1 cellular context compared by ENCODE assay signal in the genomic region with DNA sequence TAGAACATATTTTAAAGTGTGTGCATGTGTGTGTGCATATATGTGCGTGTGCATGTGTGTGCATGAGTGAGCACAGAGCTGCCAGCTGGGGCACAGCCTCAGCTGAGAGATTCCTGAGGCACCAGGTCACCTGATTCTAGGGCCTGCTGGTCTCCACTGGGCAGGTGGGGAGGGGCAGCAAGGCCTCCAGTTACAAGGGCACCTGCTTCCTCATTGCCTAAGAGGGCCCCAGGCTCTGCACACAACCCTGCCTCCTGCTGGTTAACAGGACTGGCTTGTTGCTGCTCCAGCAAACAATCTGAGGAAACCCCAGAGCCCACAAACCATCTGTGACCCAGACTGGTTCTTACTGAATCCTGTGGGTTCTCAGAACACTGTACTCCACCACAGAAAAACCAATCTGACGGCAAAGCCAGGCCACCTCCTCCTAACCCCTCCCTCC.
TF ChIP-seq lines count a peak whose summit lies in the region.

No MANE protein-coding gene starts in this region.

TF ChIP-seq in HepG2, 621 proteins besides CTCF, POLR2A, EP300 and RAD21 (continued from another document):
- TF ChIP-seq, protein P1, sequence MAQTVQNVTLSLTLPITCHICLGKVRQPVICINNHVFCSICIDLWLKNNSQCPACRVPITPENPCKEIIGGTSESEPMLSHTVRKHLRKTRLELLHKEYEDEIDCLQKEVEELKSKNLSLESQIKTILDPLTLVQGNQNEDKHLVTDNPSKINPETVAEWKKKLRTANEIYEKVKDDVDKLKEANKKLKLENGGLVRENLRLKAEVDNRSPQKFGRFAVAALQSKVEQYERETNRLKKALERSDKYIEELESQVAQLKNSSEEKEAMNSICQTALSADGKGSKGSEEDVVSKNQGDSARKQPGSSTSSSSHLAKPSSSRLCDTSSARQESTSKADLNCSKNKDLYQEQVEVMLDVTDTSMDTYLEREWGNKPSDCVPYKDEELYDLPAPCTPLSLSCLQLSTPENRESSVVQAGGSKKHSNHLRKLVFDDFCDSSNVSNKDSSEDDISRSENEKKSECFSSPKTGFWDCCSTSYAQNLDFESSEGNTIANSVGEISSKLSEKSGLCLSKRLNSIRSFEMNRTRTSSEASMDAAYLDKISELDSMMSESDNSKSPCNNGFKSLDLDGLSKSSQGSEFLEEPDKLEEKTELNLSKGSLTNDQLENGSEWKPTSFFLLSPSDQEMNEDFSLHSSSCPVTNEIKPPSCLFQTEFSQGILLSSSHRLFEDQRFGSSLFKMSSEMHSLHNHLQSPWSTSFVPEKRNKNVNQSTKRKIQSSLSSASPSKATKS (CRISPR knock-in tag; IDR thresholded peaks at IDR 0.05) = no peak
- TF ChIP-seq GTF2F1 (IDR thresholded peaks at IDR 0.05; ENCODE audit: low read length) (no peak), ELF1 (CRISPR knock-in tag; IDR thresholded peaks at IDR 0.05) (peak; percentile 67), KLF13 (CRISPR knock-in tag; IDR thresholded peaks at IDR 0.05) (no peak), STAG1 (CRISPR knock-in tag; IDR thresholded peaks at IDR 0.05) (no peak; the same call in 1 of the 2 replicates), ZSCAN22 (CRISPR knock-in tag; IDR thresholded peaks at IDR 0.05) (no peak), CEBPG (CRISPR knock-in tag; IDR thresholded peaks at IDR 0.05) (peak; percentile 83), ZNF703 (CRISPR knock-in tag; IDR thresholded peaks at IDR 0.05; ENCODE audit: borderline replicate concordance) (no peak), ZNF232 (CRISPR knock-in tag; IDR thresholded peaks at IDR 0.05; ENCODE audit: borderline replicate concordance) (no peak), ZNF501 (CRISPR knock-in tag; IDR thresholded peaks at IDR 0.05) (no peak), FLYWCH1 (CRISPR knock-in tag; IDR thresholded peaks at IDR 0.05) (no peak), HNRNPL (IDR thresholded peaks at IDR 0.05; ENCODE audit: low read depth, low read length) (no peak), ELF3 (CRISPR knock-in tag; IDR thresholded peaks at IDR 0.05) (peak; percentile 81), MIER3 (CRISPR knock-in tag; IDR thresholded peaks at IDR 0.05; ENCODE audit: borderline replicate concordance) (no peak), SMARCC2 (IDR thresholded peaks at IDR 0.05) (no peak), DR1 (CRISPR knock-in tag; IDR thresholded peaks at IDR 0.05) (no peak), ZBTB42 (CRISPR knock-in tag; IDR thresholded peaks at IDR 0.05) (no peak), SMAD9 (CRISPR knock-in tag; IDR thresholded peaks at IDR 0.05) (no peak), RBFOX2 (IDR thresholded peaks at IDR 0.05; ENCODE audit: low read depth, low read length) (no peak), DPF2 (CRISPR knock-in tag; IDR thresholded peaks at IDR 0.05; ENCODE audit: borderline replicate concordance, low read depth) (no peak), ZNF772 (CRISPR knock-in tag; IDR thresholded peaks at IDR 0.05) (no peak), DMAP1 (CRISPR knock-in tag; IDR thresholded peaks at IDR 0.05) (no peak), ZNF644 (CRISPR knock-in tag; IDR thresholded peaks at IDR 0.05; ENCODE audit: low read depth) (peak; percentile 44; the same call in 1 of the 2 replicates), TOPORS (CRISPR knock-in tag; IDR thresholded peaks at IDR 0.05) (no peak), XRCC5 (optimal IDR thresholded peaks at IDR 0.05; ENCODE audit: low read length) (peak; percentile 40), HCFC1 (IDR thresholded peaks at IDR 0.05; ENCODE audit: low read depth, low read length) (no peak), AKAP8 (CRISPR knock-in tag; IDR thresholded peaks at IDR 0.05) (no peak), ZNF660 (CRISPR knock-in tag; IDR thresholded peaks at IDR 0.05; ENCODE audit: borderline replicate concordance, low read depth) (no peak), SIN3B (IDR thresholded peaks at IDR 0.05; ENCODE audit: low read length) (no peak), MED8 (CRISPR knock-in tag; IDR thresholded peaks at IDR 0.05; ENCODE audit: insufficient replicate concordance) (no peak), ATF7 (IDR thresholded peaks at IDR 0.05) (no peak), ATF7 (CRISPR knock-in tag; IDR thresholded peaks at IDR 0.05) (no peak), AHR (CRISPR knock-in tag; IDR thresholded peaks at IDR 0.05) (no peak), MBD4 (IDR thresholded peaks at IDR 0.05; ENCODE audit: borderline replicate concordance, low read length) (no peak), CHCHD3 (CRISPR knock-in tag; IDR thresholded peaks at IDR 0.05) (no peak), TBL1XR1 (IDR thresholded peaks at IDR 0.05; ENCODE audit: borderline replicate concordance, low read length, partially characterized antibody) (no peak), EEA1 (CRISPR knock-in tag; IDR thresholded peaks at IDR 0.05; ENCODE audit: borderline replicate concordance) (no peak)
- TF ChIP-seq, protein P2, sequence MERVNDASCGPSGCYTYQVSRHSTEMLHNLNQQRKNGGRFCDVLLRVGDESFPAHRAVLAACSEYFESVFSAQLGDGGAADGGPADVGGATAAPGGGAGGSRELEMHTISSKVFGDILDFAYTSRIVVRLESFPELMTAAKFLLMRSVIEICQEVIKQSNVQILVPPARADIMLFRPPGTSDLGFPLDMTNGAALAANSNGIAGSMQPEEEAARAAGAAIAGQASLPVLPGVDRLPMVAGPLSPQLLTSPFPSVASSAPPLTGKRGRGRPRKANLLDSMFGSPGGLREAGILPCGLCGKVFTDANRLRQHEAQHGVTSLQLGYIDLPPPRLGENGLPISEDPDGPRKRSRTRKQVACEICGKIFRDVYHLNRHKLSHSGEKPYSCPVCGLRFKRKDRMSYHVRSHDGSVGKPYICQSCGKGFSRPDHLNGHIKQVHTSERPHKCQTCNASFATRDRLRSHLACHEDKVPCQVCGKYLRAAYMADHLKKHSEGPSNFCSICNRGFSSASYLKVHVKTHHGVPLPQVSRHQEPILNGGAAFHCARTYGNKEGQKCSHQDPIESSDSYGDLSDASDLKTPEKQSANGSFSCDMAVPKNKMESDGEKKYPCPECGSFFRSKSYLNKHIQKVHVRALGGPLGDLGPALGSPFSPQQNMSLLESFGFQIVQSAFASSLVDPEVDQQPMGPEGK (CRISPR knock-in tag; IDR thresholded peaks at IDR 0.05) = peak; percentile 78
- TF ChIP-seq, protein P3, sequence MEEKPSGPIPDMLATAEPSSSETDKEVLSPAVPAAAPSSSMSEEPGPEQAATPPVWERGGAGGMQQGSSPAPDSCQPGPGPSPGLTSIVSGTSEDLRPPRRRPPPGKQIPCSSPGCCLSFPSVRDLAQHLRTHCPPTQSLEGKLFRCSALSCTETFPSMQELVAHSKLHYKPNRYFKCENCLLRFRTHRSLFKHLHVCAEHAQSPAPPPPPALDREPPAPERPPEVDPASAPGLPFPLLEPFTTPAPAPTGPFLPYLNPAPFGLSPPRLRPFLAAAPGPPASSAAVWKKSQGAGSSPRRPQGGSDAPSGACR (CRISPR knock-in tag; IDR thresholded peaks at IDR 0.05) = no peak
- TF ChIP-seq, protein P4, sequence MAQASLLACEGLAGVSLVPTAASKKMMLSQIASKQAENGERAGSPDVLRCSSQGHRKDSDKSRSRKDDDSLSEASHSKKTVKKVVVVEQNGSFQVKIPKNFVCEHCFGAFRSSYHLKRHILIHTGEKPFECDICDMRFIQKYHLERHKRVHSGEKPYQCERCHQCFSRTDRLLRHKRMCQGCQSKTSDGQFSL (CRISPR knock-in tag; IDR thresholded peaks at IDR 0.05) = no peak
- TF ChIP-seq, protein P5, sequence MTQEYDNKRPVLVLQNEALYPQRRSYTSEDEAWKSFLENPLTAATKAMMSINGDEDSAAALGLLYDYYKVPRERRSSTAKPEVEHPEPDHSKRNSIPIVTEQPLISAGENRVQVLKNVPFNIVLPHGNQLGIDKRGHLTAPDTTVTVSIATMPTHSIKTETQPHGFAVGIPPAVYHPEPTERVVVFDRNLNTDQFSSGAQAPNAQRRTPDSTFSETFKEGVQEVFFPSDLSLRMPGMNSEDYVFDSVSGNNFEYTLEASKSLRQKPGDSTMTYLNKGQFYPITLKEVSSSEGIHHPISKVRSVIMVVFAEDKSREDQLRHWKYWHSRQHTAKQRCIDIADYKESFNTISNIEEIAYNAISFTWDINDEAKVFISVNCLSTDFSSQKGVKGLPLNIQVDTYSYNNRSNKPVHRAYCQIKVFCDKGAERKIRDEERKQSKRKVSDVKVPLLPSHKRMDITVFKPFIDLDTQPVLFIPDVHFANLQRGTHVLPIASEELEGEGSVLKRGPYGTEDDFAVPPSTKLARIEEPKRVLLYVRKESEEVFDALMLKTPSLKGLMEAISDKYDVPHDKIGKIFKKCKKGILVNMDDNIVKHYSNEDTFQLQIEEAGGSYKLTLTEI (CRISPR knock-in tag; conservative IDR thresholded peaks at IDR 0.05) = no peak
- TF ChIP-seq, protein P6, sequence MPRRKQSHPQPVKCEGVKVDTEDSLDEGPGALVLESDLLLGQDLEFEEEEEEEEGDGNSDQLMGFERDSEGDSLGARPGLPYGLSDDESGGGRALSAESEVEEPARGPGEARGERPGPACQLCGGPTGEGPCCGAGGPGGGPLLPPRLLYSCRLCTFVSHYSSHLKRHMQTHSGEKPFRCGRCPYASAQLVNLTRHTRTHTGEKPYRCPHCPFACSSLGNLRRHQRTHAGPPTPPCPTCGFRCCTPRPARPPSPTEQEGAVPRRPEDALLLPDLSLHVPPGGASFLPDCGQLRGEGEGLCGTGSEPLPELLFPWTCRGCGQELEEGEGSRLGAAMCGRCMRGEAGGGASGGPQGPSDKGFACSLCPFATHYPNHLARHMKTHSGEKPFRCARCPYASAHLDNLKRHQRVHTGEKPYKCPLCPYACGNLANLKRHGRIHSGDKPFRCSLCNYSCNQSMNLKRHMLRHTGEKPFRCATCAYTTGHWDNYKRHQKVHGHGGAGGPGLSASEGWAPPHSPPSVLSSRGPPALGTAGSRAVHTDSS (CRISPR knock-in tag; conservative IDR thresholded peaks at IDR 0.05) = no peak
- TF ChIP-seq, protein P7, sequence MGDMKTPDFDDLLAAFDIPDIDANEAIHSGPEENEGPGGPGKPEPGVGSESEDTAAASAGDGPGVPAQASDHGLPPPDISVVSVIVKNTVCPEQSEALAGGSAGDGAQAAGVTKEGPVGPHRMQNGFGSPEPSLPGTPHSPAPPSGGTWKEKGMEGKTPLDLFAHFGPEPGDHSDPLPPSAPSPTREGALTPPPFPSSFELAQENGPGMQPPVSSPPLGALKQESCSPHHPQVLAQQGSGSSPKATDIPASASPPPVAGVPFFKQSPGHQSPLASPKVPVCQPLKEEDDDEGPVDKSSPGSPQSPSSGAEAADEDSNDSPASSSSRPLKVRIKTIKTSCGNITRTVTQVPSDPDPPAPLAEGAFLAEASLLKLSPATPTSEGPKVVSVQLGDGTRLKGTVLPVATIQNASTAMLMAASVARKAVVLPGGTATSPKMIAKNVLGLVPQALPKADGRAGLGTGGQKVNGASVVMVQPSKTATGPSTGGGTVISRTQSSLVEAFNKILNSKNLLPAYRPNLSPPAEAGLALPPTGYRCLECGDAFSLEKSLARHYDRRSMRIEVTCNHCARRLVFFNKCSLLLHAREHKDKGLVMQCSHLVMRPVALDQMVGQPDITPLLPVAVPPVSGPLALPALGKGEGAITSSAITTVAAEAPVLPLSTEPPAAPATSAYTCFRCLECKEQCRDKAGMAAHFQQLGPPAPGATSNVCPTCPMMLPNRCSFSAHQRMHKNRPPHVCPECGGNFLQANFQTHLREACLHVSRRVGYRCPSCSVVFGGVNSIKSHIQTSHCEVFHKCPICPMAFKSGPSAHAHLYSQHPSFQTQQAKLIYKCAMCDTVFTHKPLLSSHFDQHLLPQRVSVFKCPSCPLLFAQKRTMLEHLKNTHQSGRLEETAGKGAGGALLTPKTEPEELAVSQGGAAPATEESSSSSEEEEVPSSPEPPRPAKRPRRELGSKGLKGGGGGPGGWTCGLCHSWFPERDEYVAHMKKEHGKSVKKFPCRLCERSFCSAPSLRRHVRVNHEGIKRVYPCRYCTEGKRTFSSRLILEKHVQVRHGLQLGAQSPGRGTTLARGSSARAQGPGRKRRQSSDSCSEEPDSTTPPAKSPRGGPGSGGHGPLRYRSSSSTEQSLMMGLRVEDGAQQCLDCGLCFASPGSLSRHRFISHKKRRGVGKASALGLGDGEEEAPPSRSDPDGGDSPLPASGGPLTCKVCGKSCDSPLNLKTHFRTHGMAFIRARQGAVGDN (CRISPR knock-in tag; IDR thresholded peaks at IDR 0.05) = peak; percentile 35
- TF ChIP-seq, protein P8, sequence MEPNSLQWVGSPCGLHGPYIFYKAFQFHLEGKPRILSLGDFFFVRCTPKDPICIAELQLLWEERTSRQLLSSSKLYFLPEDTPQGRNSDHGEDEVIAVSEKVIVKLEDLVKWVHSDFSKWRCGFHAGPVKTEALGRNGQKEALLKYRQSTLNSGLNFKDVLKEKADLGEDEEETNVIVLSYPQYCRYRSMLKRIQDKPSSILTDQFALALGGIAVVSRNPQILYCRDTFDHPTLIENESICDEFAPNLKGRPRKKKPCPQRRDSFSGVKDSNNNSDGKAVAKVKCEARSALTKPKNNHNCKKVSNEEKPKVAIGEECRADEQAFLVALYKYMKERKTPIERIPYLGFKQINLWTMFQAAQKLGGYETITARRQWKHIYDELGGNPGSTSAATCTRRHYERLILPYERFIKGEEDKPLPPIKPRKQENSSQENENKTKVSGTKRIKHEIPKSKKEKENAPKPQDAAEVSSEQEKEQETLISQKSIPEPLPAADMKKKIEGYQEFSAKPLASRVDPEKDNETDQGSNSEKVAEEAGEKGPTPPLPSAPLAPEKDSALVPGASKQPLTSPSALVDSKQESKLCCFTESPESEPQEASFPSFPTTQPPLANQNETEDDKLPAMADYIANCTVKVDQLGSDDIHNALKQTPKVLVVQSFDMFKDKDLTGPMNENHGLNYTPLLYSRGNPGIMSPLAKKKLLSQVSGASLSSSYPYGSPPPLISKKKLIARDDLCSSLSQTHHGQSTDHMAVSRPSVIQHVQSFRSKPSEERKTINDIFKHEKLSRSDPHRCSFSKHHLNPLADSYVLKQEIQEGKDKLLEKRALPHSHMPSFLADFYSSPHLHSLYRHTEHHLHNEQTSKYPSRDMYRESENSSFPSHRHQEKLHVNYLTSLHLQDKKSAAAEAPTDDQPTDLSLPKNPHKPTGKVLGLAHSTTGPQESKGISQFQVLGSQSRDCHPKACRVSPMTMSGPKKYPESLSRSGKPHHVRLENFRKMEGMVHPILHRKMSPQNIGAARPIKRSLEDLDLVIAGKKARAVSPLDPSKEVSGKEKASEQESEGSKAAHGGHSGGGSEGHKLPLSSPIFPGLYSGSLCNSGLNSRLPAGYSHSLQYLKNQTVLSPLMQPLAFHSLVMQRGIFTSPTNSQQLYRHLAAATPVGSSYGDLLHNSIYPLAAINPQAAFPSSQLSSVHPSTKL (CRISPR knock-in tag; IDR thresholded peaks at IDR 0.05) = 0 out of 2 replicates have a peak, but pooled peaks have one; percentile 41
